Comparison of ENCODE assay signal across 17 cellular contexts in the genomic region with DNA sequence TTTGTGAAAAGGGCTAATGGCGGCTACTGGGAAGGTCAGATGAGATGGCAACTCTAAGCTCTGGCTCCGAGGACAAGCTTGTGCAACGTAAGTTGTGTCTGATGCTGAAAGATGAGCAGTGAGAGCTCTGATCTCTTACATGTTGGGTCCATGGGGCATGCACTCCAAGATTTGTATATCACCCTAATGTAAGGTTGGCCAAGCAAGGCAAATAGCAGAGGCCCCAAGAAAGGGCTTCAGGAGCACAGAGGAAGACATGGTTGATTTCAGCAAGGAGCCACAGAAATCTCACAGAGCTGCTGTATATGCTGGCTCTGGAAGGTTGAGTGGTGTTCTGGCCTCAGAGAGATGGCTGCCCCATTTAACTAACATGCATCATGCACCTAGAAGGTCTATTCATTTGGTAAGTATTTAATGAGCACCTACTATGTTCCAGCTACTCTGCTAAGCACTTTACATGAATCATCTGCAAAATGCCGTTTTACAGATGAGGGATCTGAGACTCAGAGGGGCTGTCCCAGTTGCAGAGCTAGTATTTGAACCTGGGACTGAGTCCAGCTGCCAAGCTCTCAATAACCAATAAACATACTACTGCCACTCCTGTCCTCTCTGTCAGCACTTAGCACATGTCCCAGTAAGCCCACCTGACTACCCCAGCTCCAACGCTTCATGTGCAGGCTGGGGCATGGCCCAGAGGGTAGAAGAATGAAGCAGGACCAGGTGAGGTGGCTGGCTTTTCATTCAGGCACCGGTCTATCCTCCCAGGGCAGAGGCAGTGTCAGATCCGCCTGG. TPM values are rescaled to one million over a fixed set of nuclear protein-coding genes. Genes with fewer than 3 reads are reported as not detected.
"Had no signal": no experiment of that assay in that cellular context is flagged by ENCODE, and none has a peak within 500 bp of the region (broad histone marks: within the 10 kb centered on the region; RNA-seq: fewer than 3 reads in every experiment).

No MANE protein-coding gene starts in this region.

- H3K4me3 ChIP-seq: body of pancreas, lower lobe of right lung, thoracic aorta had no signal

- H3K4me3 Mint-ChIP-seq: central memory CD8-positive, alpha-beta T cell; stimulated activated naive CD8-positive, alpha-beta T cell treated with anti-CD3 and anti-CD28 coated beads, Interleukin-15, Interleukin-2, amounts not matched to agents 100 ng/mL and 50 ng/mL, for 24 hours had no signal

- H3K27me3 ChIP-seq: body of pancreas, neutrophil had no signal

- H3K27ac ChIP-seq: body of pancreas, foreskin keratinocyte, lower lobe of right lung, neutrophil, thoracic aorta had no signal

- H3K9me3 Mint-ChIP-seq: activated naive CD4-positive, alpha-beta T cell treated with anti-CD3 and anti-CD28 coated beads, Interleukin-2, amount 50 U/mL, for 72 hours; central memory CD8-positive, alpha-beta T cell; stimulated activated naive CD8-positive, alpha-beta T cell treated with anti-CD3 and anti-CD28 coated beads, Interleukin-15, Interleukin-2, amounts not matched to agents 100 ng/mL and 50 ng/mL, for 24 hours had no signal

- H3K4me1 ChIP-seq: body of pancreas, foreskin keratinocyte, lower lobe of right lung had no signal

- H3K36me3 ChIP-seq: lower lobe of right lung, neutrophil, thoracic aorta had no signal

- H3K36me3 Mint-ChIP-seq: activated naive CD4-positive, alpha-beta T cell treated with anti-CD3 and anti-CD28 coated beads, Interleukin-2, amount 50 U/mL, for 72 hours had no signal

- ATAC-seq: body of pancreas, foreskin keratinocyte, left cardiac atrium had no signal

- H3K9me3 ChIP-seq: body of pancreas, lower lobe of right lung, neutrophil, thoracic aorta had no signal

- DNase-seq: activated CD4-positive, alpha-beta T cell treated with anti-CD3 and anti-CD28 coated beads for 48 hours; activated effector memory CD4-positive, alpha-beta T cell treated with anti-CD3 and anti-CD28 coated beads, Interleukin-2, amount 50 U/mL, for 16 hours; amygdala; body of pancreas; effector memory CD4-positive, alpha-beta T cell; foreskin keratinocyte; left cardiac atrium; lower lobe of right lung; midbrain; retina; stimulated activated CD4-positive, alpha-beta T cell treated with anti-CD3 and anti-CD28 coated beads, Interleukin-4, amount 100 ng/mL, for 24 hours; T-helper 2 cell had no signal

- H3K27ac Mint-ChIP-seq: activated naive CD4-positive, alpha-beta T cell treated with anti-CD3 and anti-CD28 coated beads, Interleukin-2, amount 50 U/mL, for 72 hours; stimulated activated naive CD8-positive, alpha-beta T cell treated with anti-CD3 and anti-CD28 coated beads, Interleukin-15, Interleukin-2, amounts not matched to agents 100 ng/mL and 50 ng/mL, for 24 hours had no signal

- H3K4me1 Mint-ChIP-seq: central memory CD8-positive, alpha-beta T cell had no signal

RNA-seq across cellular contexts. Expression of a gene that starts 27.7 kb away (rescaled TPM):
- total RNA-seq: activated naive CD4-positive, alpha-beta T cell treated with anti-CD3 and anti-CD28 coated beads, Interleukin-2, amount 50 U/mL, for 72 hours; foreskin keratinocyte; thoracic aorta had no signal
- polyA plus RNA-seq: foreskin keratinocyte had no signal
